8 cellular contexts compared by ENCODE assay signal in genomic region chr4:3369781-3370660, GRCh38.
A peak's percentile ranks its signal among the peaks of the same experiment; 100 is the strongest.
DNase-seq lines count a peak whose midpoint lies in the region; ATAC-seq and TF ChIP-seq lines count a peak whose summit lies in the region.

No MANE protein-coding gene starts in this region.

- no peaks in the 10 kb centered on the region for H3K27me3 ChIP-seq in rectal smooth muscle tissue (ENCODE audit: control insufficient read depth, insufficient read depth, low read length)

- H3K4me3 ChIP-seq in rectal smooth muscle tissue (ENCODE audit: low read length) = peak overlapping the region; percentile 39

- peak overlapping the region; percentile 14 for H3K9ac ChIP-seq in rectal smooth muscle tissue (ENCODE audit: low read length)

- no peak for TF ChIP-seq POLR2A in erythroblast (IDR thresholded peaks at IDR 0.05; ENCODE audit: low read length)

- intact Hi-C loops in activated T-helper 1 cell treated with anti-CD3 and anti-CD28 coated beads, Interleukin-12 subunit alpha, Interleukin-12 subunit beta, Interleukin-2, Interleukin-4 antibody, amounts not matched to agents 30 ng/mL and 10 ng/mL and 1 ng/mL, durations not matched to agents 14 hours and 24 hours and 36 hours (cut with micrococcal nuclease) = no loop called here

- H3K36me3 Mint-ChIP-seq in activated T-helper 1 cell treated with anti-CD3 and anti-CD28 coated beads, Interleukin-12 subunit alpha, Interleukin-12 subunit beta, Interleukin-2, Interleukin-4 antibody, amounts not matched to agents 30 ng/mL and 10 ng/mL and 1 ng/mL, durations not matched to agents 14 hours and 24 hours and 36 hours (ENCODE audit: low read depth) = no peaks in the 10 kb centered on the region
- no peaks in the 10 kb centered on the region for H3K36me3 Mint-ChIP-seq in glutamatergic neuron (ENCODE audit: unreplicated experiment)

- peaks cover 30% of the 10 kb centered on the region for H3K27me3 Mint-ChIP-seq in activated T-helper 1 cell treated with anti-CD3 and anti-CD28 coated beads, Interleukin-12 subunit alpha, Interleukin-12 subunit beta, Interleukin-2, Interleukin-4 antibody, amounts not matched to agents 30 ng/mL and 10 ng/mL and 1 ng/mL, durations not matched to agents 14 hours and 24 hours and 36 hours (ENCODE audit: insufficient read depth)
- H3K27me3 Mint-ChIP-seq in glutamatergic neuron (ENCODE audit: unreplicated experiment) = peaks cover 12% of the 10 kb centered on the region

- peaks cover 14% of the 10 kb centered on the region for H3K4me1 ChIP-seq in rectal smooth muscle tissue (ENCODE audit: control insufficient read depth, insufficient read depth, low read length)

- H3K4me3 Mint-ChIP-seq in activated T-helper 1 cell treated with anti-CD3 and anti-CD28 coated beads, Interleukin-12 subunit alpha, Interleukin-12 subunit beta, Interleukin-2, Interleukin-4 antibody, amounts not matched to agents 30 ng/mL and 10 ng/mL and 1 ng/mL, durations not matched to agents 14 hours and 24 hours and 36 hours = peak overlapping the region; percentile 61
- H3K4me3 Mint-ChIP-seq in glutamatergic neuron (ENCODE audit: unreplicated experiment) = peak overlapping the region; percentile 41

- H3K4me1 Mint-ChIP-seq in activated T-helper 1 cell treated with anti-CD3 and anti-CD28 coated beads, Interleukin-12 subunit alpha, Interleukin-12 subunit beta, Interleukin-2, Interleukin-4 antibody, amounts not matched to agents 30 ng/mL and 10 ng/mL and 1 ng/mL, durations not matched to agents 14 hours and 24 hours and 36 hours (ENCODE audit: low read depth) = peaks cover 26% of the 10 kb centered on the region
- peaks cover 49% of the 10 kb centered on the region for H3K4me1 Mint-ChIP-seq in glutamatergic neuron (ENCODE audit: low read depth, unreplicated experiment)

- H3K9me3 Mint-ChIP-seq in activated T-helper 1 cell treated with anti-CD3 and anti-CD28 coated beads, Interleukin-12 subunit alpha, Interleukin-12 subunit beta, Interleukin-2, Interleukin-4 antibody, amounts not matched to agents 30 ng/mL and 10 ng/mL and 1 ng/mL, durations not matched to agents 14 hours and 24 hours and 36 hours = no peaks in the 10 kb centered on the region
- H3K9me3 Mint-ChIP-seq in glutamatergic neuron (ENCODE audit: unreplicated experiment) = peaks cover 6% of the 10 kb centered on the region

- no peak for TF ChIP-seq CTCF in glutamatergic neuron (IDR thresholded peaks at IDR 0.05; ENCODE audit: partially characterized antibody, unreplicated experiment)

- H3K27ac Mint-ChIP-seq in activated T-helper 1 cell treated with anti-CD3 and anti-CD28 coated beads, Interleukin-12 subunit alpha, Interleukin-12 subunit beta, Interleukin-2, Interleukin-4 antibody, amounts not matched to agents 30 ng/mL and 10 ng/mL and 1 ng/mL, durations not matched to agents 14 hours and 24 hours and 36 hours = no peak overlapping the region
- no peak overlapping the region for H3K27ac Mint-ChIP-seq in glutamatergic neuron (ENCODE audit: unreplicated experiment)

- H3K27ac ChIP-seq in rectal smooth muscle tissue (ENCODE audit: low read depth, low read length) = no peak overlapping the region

- DNase-seq in ELF-1 (ENCODE audit: low read depth, low spot score) (peak; percentile 53), M059J (ENCODE audit: low read depth) (peak; percentile 96), glutamatergic neuron (no peak), GOT3 (lab: John Stamatoyannopoulos, UW) (no peak), erythroblast (lab: John Stamatoyannopoulos, UW) (no peak)
- DNase-seq in activated T-helper 1 cell treated with anti-CD3 and anti-CD28 coated beads, Interleukin-12 subunit alpha, Interleukin-12 subunit beta, Interleukin-2, Interleukin-4 antibody, amounts not matched to agents 30 ng/mL and 10 ng/mL and 1 ng/mL, durations not matched to agents 14 hours and 24 hours and 36 hours (ENCODE audit: low spot score) = peak; percentile 29

- ATAC-seq in GM18861 (IDR thresholded peaks at IDR 0.05; ENCODE audit: unreplicated experiment) = no peak

- no peaks in the 10 kb centered on the region for H3K36me3 ChIP-seq in rectal smooth muscle tissue (ENCODE audit: control insufficient read depth, insufficient read depth, low read length)

Comparison
In these comparisons a context has a peak if more than half of its experiments do, and no peak if none do; other contexts are left out.
1. DNase-seq: peak in ELF-1 (single experiment), M059J (single experiment) and activated T-helper 1 cell treated with anti-CD3 and anti-CD28 coated beads, Interleukin-12 subunit alpha, Interleukin-12 subunit beta, Interleukin-2, Interleukin-4 antibody, amounts not matched to agents 30 ng/mL and 10 ng/mL and 1 ng/mL, durations not matched to agents 14 hours and 24 hours and 36 hours (single experiment); none in glutamatergic neuron (single experiment), GOT3 (single experiment) and erythroblast (0 of 2).